In the genomic region with DNA sequence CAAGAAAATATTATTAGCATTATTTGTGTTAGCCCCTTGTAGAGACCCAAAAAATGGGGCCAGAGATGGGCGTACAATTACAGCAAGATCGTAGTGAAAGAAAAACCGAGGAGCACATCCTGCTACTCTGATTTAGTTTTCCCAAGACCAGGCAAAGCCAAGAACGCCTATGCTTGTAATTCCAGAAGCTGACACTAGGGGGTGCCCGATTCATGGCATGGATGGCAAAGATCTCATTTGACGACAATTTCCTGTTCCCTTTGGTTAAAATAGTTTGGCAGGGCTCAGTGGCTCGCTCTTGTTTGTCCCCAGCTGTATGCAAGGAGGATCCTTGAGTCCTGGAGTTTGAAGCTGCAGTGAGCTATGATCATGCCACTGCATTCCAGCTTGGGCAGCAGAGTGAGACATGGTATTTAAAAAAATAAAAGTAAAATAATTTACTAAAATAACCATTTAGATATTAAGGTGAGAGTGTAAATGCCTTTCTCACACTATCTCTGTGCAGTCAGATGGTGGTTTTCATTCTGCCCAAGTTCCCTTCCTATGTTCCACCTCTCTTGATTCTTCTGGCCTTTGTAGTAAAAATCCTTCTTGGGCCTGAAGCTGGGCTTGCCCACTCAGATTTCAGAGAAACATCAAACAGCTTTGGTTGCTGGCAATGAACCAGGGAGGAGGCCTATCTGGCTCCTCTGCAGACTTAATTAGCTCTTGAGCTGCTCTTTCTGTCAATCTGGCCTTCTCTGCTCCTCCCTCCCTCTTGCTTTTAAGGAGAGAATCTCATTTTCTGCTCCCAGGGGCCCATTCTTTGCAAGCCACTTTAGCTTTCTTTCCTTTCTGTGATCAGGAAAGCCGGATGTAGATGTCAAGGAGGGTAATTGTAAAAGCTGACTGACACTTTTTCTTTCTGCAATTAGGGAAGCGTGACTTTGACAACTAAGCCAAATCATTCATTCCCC, we compare ENCODE assay signal across 9 cellular contexts. TPM values are rescaled to one million over a fixed set of nuclear protein-coding genes. Genes with fewer than 3 reads are reported as not detected.
DNase-seq lines count a peak whose midpoint lies in the region; ATAC-seq, FAIRE-seq and TF ChIP-seq lines count a peak whose summit lies in the region.
"Had no signal": no experiment of that assay in that cellular context is flagged by ENCODE, and none has a peak within 500 bp of the region (broad histone marks: within the 10 kb centered on the region; RNA-seq: fewer than 3 reads in every experiment).

No MANE protein-coding gene starts in this region.

- H2AFZ ChIP-seq in H1 (ENCODE audit: low read length), result no peak overlapping the region

- DNase-seq in AG09319 (ENCODE audit: extremely low read depth, low read depth) (no peak), H7 (peak; percentile 76), SK-N-MC (ENCODE audit: low read depth, low spot score) (no peak), H1 (ENCODE audit: low read depth in 1 of 2, low spot score in 2 of 2) (peak; percentile 53 to 97), progenitor cell of endocrine pancreas (ENCODE audit: low spot score, unreplicated experiment) (no peak), T1000 (lab: John Stamatoyannopoulos, UW) (no peak), NCI-H774 (lab: John Stamatoyannopoulos, UW) (no peak)

- H3K4me3 ChIP-seq in H7 (ENCODE audit: insufficient read depth, low read depth, low read length) (no peak overlapping the region), SK-N-MC (peak overlapping the region; percentile 51), H1 (ENCODE audit: extremely low read depth in 1 of 4, insufficient read depth in 2 of 4, low read depth in 3 of 4, low read length in 4 of 4) (no peak overlapping the region)

- no peak overlapping the region for H2BK120ac ChIP-seq in H1 (replicated peaks; ENCODE audit: low read depth, low read length)

- H3K79me2 ChIP-seq in H1 (ENCODE audit: control insufficient read depth in 1 of 2, insufficient read depth in 2 of 2, low read length in 2 of 2), result no peaks in the 10 kb centered on the region

- H3K23ac ChIP-seq in H1 (ENCODE audit: insufficient read length), result no peak overlapping the region

- no peak overlapping the region for H3K27ac Mint-ChIP-seq in progenitor cell of endocrine pancreas
- H3K27ac Mint-ChIP-seq: dendritic cell treated with granulocyte-macrophage colony-stimulating factor and Interleukin-4, amounts not matched to agents 40 ng/mL and 50 ng/mL, for 4 days had no signal

- no peak overlapping the region for H2AK5ac ChIP-seq in H1 (ENCODE audit: low read depth, low read length)

- H3K36me3 ChIP-seq in H7 (replicated peaks; ENCODE audit: control insufficient read depth, insufficient read depth, low read length) (no peaks in the 10 kb centered on the region), SK-N-MC (ENCODE audit: insufficient read depth, low read length) (no peaks in the 10 kb centered on the region), H1 (ENCODE audit: control insufficient read depth in 2 of 4, insufficient read depth in 4 of 4, low read length in 3 of 4) (no peaks in the 10 kb centered on the region; a peak in 3 of 8 replicates)

- TF ChIP-seq RAD21 in H1 (IDR thresholded peaks at IDR 0.05 in 1 of 2, conservative IDR thresholded peaks at IDR 0.05 in 1 of 2; ENCODE audit: low read depth in 2 of 2, low read length in 2 of 2), result peak; percentile 88 to 91

- H3K56ac ChIP-seq in H1 (replicated peaks; ENCODE audit: insufficient read length, low read depth, low read length), result no peak overlapping the region

- peaks cover 5% of the 10 kb centered on the region for H3K4me1 Mint-ChIP-seq in progenitor cell of endocrine pancreas (ENCODE audit: low read depth)

- CTCF ChIA-PET in H1 (lab: Charles Lee; ENCODE audit: partially characterized antibody), result interaction anchor here (0.6 to 6.1 kb wide), 32 partner anchors 10 to 639 kb away, joined by 3 to 57 read pairs (median 6); no protein-coding TSS in a partner anchor

- no peaks in the 10 kb centered on the region for H4K20me1 ChIP-seq in H1 (replicated peaks in 1 of 2; ENCODE audit: control insufficient read depth in 1 of 2, insufficient read depth in 2 of 2, low read length in 2 of 2)

- peak; percentile 97 for FAIRE-seq in H1 (lab: Jason Lieb, UNC)

- no peak overlapping the region for H4K91ac ChIP-seq in H1 (replicated peaks; ENCODE audit: insufficient read length, low read length)

- H3K4me1 ChIP-seq in H1 (replicated peaks in 1 of 4; ENCODE audit: control insufficient read depth in 3 of 4, insufficient read depth in 4 of 4, low read length in 3 of 4), result no peaks in the 10 kb centered on the region; a peak in 1 of 7 replicates

- TF ChIP-seq POLR2A in H1 (IDR thresholded peaks at IDR 0.05; ENCODE audit: control extremely low read depth in 1 of 2, low read depth in 2 of 2, low read length in 2 of 2), result no peak

- no peaks in the 10 kb centered on the region; the same call in 1 of the 2 replicates for H3K23me2 ChIP-seq in H1 (ENCODE audit: low read depth, low read length)

- H3K27me3 ChIP-seq in H7 (ENCODE audit: control insufficient read depth, insufficient read depth, low read length) (no peaks in the 10 kb centered on the region), H1 (replicated peaks in 1 of 4; ENCODE audit: control insufficient read depth in 3 of 4, extremely low read depth in 1 of 4, insufficient read depth in 3 of 4, low read length in 3 of 4) (no peaks in the 10 kb centered on the region)

- peak; percentile 42 for TF ChIP-seq CTCF in AG09319 (IDR thresholded peaks at IDR 0.05; ENCODE audit: low read depth, low read length)
- peak; percentile 64 to 95 (median 84) for TF ChIP-seq CTCF in H1 (IDR thresholded peaks at IDR 0.05; ENCODE audit: control extremely low read depth in 1 of 3, insufficient read depth in 1 of 3, low read depth in 1 of 3, low read length in 3 of 3)
- peak; percentile 69 for TF ChIP-seq CTCF in progenitor cell of endocrine pancreas (IDR thresholded peaks at IDR 0.05; ENCODE audit: unreplicated experiment)

- no peak overlapping the region for H4K5ac ChIP-seq in H1 (ENCODE audit: insufficient read length, low read depth, low read length)

- POLR2A ChIA-PET in H1 (lab: Charles Lee; ENCODE audit: partially characterized antibody), result interaction anchor here (1.3 to 2.4 kb wide), 5 partner anchors 8 to 20 kb away, joined by 3 to 10 read pairs (median 4); no protein-coding TSS in a partner anchor

- H3K18ac ChIP-seq in H1 (ENCODE audit: extremely low read depth, low read length), result no peak overlapping the region

- H3K9me3 ChIP-seq in SK-N-MC (ENCODE audit: low read depth, low read length), result no peaks in the 10 kb centered on the region
- H3K9me3 ChIP-seq in H1 (ENCODE audit: insufficient read depth in 2 of 2, low read depth in 1 of 2, low read length in 1 of 2), result no peaks in the 10 kb centered on the region

- ATAC-seq in HG02610 (IDR thresholded peaks at IDR 0.05; ENCODE audit: unreplicated experiment), result no peak

- no peaks in the 10 kb centered on the region for H3K79me1 ChIP-seq in H1 (ENCODE audit: low read depth, low read length)

- H3K9me3 Mint-ChIP-seq in progenitor cell of endocrine pancreas (ENCODE audit: low read depth), result peaks cover 11% of the 10 kb centered on the region

- 44% methylated on average over 9 of the region's 9 CpGs; no CpG with 5 or more reads in 1 of the 2 experiments for WGBS in H1 (ENCODE audit: extremely low coverage in 1 of 2, insufficient coverage in 1 of 2, insufficient read length in 1 of 2, insufficient replicate concordance in 2 of 2, low coverage in 1 of 2, low lambda C conversion rate in 2 of 2, missing lambda C conversion rate in 1 of 2), 2 experiments

- no peak overlapping the region for H3K14ac ChIP-seq in H1 (ENCODE audit: insufficient read length)

- no peak overlapping the region for H3K4me3 Mint-ChIP-seq in progenitor cell of endocrine pancreas (ENCODE audit: low read depth)
- H3K4me3 Mint-ChIP-seq: dendritic cell treated with granulocyte-macrophage colony-stimulating factor and Interleukin-4, amounts not matched to agents 40 ng/mL and 50 ng/mL, for 4 days had no signal

- H2BK12ac ChIP-seq in H1 (ENCODE audit: low read depth, low read length), result no peak overlapping the region; the same call in 1 of the 2 replicates

- H3K36me3 Mint-ChIP-seq in progenitor cell of endocrine pancreas (ENCODE audit: insufficient read depth), result peaks cover 4% of the 10 kb centered on the region

- H3K9ac ChIP-seq in SK-N-MC (ENCODE audit: insufficient read length) (no peak overlapping the region), H1 (replicated peaks in 1 of 4; ENCODE audit: extremely low read depth in 1 of 4, low read depth in 3 of 4, low read length in 3 of 4) (no peak overlapping the region)

- H3K27ac ChIP-seq in SK-N-MC (peak overlapping the region; percentile 82; the same call in 1 of the 2 replicates), H1 (ENCODE audit: low read depth, low read length) (no peak overlapping the region)

- H2BK15ac ChIP-seq in H1 (ENCODE audit: low read length), result no peak overlapping the region

- H3K4me2 ChIP-seq in H1 (ENCODE audit: insufficient read depth in 1 of 2, low read depth in 2 of 2, low read length in 2 of 2), result no peak overlapping the region

- no peak overlapping the region for H2BK5ac ChIP-seq in H1 (ENCODE audit: low read depth, low read length)

- no peak overlapping the region for H3K4ac ChIP-seq in H1 (replicated peaks; ENCODE audit: insufficient read length, low read depth, low read length)

- H3K27me3 Mint-ChIP-seq in progenitor cell of endocrine pancreas, result peaks cover 9% of the 10 kb centered on the region
- H3K27me3 Mint-ChIP-seq: dendritic cell treated with granulocyte-macrophage colony-stimulating factor and Interleukin-4, amounts not matched to agents 40 ng/mL and 50 ng/mL, for 4 days had no signal

- H4K8ac ChIP-seq in H1 (ENCODE audit: extremely low read depth, insufficient read depth, low read length), result no peak overlapping the region

- TF ChIP-seq EP300 in H1 (IDR thresholded peaks at IDR 0.05; ENCODE audit: borderline replicate concordance in 1 of 2, low read depth in 2 of 2, low read length in 2 of 2), result no peak

- no peak overlapping the region for H2BK20ac ChIP-seq in H1 (ENCODE audit: low read length)

RNA-seq across cellular contexts. Expression of a gene that starts 31.2 kb away (rescaled TPM):
- not detected in 2 replicates for total RNA-seq in H7 (2014; rRNA removed; shearing (Covaris generic))
- not detected in 2 replicates for total RNA-seq in H1 (2021; fragmentation: NEBNext Ultra II Directional; extraction: Animal tissue kit (Norgen Biotek cat#: 25700))
- polyA plus RNA-seq in H1 (2011; rRNA removed), result not detected in 2 replicates
- not detected for polyA plus RNA-seq in H1 (2011; cell fraction: cytosol; rRNA removed)
- polyA plus RNA-seq in H1 (2011; cell fraction: nucleus; rRNA removed), result not detected
- not detected in 4 replicates for polyA plus RNA-seq in H1 (2012, experiment 1 of 2)
- polyA plus RNA-seq in H1 (2012, experiment 2 of 2), result not detected
- polyA plus RNA-seq in H1 (2013, experiment 1 of 2), result not detected
- polyA plus RNA-seq in H1 (2013, experiment 2 of 2), result not detected
- polyA minus RNA-seq in H1 (2011; rRNA and poly(A)+ RNA removed), result not detected in 2 replicates
- polyA minus RNA-seq in H1 (2011; cell fraction: cytosol; rRNA and poly(A)+ RNA removed), result not detected
- polyA minus RNA-seq in H1 (2011; cell fraction: nucleus; rRNA and poly(A)+ RNA removed), result not detected
- not detected in 2 replicates for total RNA-seq in progenitor cell of endocrine pancreas

RNA-seq across cellular contexts. Expression of a gene that starts 42.9 kb away (rescaled TPM):
- 1.9 and 5.3 TPM in 2 replicates for total RNA-seq in H7 (2014; rRNA removed; shearing (Covaris generic))
- 3.8 and 4.2 TPM in 2 replicates for total RNA-seq in H1 (2021; fragmentation: NEBNext Ultra II Directional; extraction: Animal tissue kit (Norgen Biotek cat#: 25700))
- polyA plus RNA-seq in H1 (2011; rRNA removed), result 2.8 and 4.1 TPM in 2 replicates
- 2.7 TPM for polyA plus RNA-seq in H1 (2011; cell fraction: cytosol; rRNA removed)
- 1.8 TPM for polyA plus RNA-seq in H1 (2011; cell fraction: nucleus; rRNA removed)
- 3.6 to 8.5 TPM (median 4.9 TPM) in 4 replicates for polyA plus RNA-seq in H1 (2012, experiment 1 of 2)
- polyA plus RNA-seq in H1 (2012, experiment 2 of 2), result 1.5 TPM
- 7.0 TPM for polyA plus RNA-seq in H1 (2013, experiment 1 of 2)
- 6.6 TPM for polyA plus RNA-seq in H1 (2013, experiment 2 of 2)
- polyA minus RNA-seq in H1 (2011; rRNA and poly(A)+ RNA removed), result 5.2 and 5.4 TPM in 2 replicates
- polyA minus RNA-seq in H1 (2011; cell fraction: cytosol; rRNA and poly(A)+ RNA removed), result 1.5 TPM
- polyA minus RNA-seq in H1 (2011; cell fraction: nucleus; rRNA and poly(A)+ RNA removed), result 6.1 TPM
- 3.3 and 4.4 TPM in 2 replicates for total RNA-seq in progenitor cell of endocrine pancreas

Comparison
In these comparisons a context has a peak if more than half of its experiments do, and no peak if none do; other contexts are left out.
1. DNase-seq: peak in H7 (single experiment) and H1 (2 of 2); none in AG09319 (single experiment), SK-N-MC (single experiment), progenitor cell of endocrine pancreas (single experiment), T1000 (single experiment) and NCI-H774 (single experiment).
2. Peak in every context shown above with its lines, with median percentiles within 50 percentile points of each other: CTCF ChIP-seq.